ENCODE assay signal across 8 cellular contexts in genomic region chr9:115015018-115015635, GRCh38.
DNase-seq lines count a peak whose midpoint lies in the region; ATAC-seq, FAIRE-seq and TF ChIP-seq lines count a peak whose summit lies in the region.

No MANE protein-coding gene starts in this region.

- peak; percentile 78 for TF ChIP-seq CTCF in astrocyte of the spinal cord (IDR thresholded peaks at IDR 0.05; ENCODE audit: low read depth, low read length)

- FAIRE-seq in GM12892 (lab: Jason Lieb, UNC) = no peak

- no peak for TF ChIP-seq POLR2A in GM12892 (IDR thresholded peaks at IDR 0.05; ENCODE audit: low read depth, low read length)

- no peak overlapping the region for H3K4me3 ChIP-seq in astrocyte of the spinal cord (ENCODE audit: low read depth, low read length)

- in situ Hi-C loops in astrocyte of the spinal cord (cut with HindIII; ENCODE audit: low sequenced_read_pairs) = loop anchor here (25.0 kb wide), 1 partner anchor 103 kb away; no protein-coding TSS in a partner anchor

- ATAC-seq in left lobe of liver = peak; percentile 81
- ATAC-seq in HG02610 (IDR thresholded peaks at IDR 0.05; ENCODE audit: unreplicated experiment) = no peak

- peak; percentile 58 for DNase-seq in ELF-1 (ENCODE audit: low read depth, low spot score)
- peak; percentile 50 for DNase-seq in LoVo (ENCODE audit: low spot score)
- DNase-seq in astrocyte of the spinal cord (ENCODE audit: low read depth, low spot score) = peak; percentile 54
- no peak for DNase-seq in left lobe of liver (ENCODE audit: low spot score)
- DNase-seq in NCI-H2227 treated with DMSO at 0.1 percent for 48 hours (lab: John Stamatoyannopoulos, UW) = no peak
- DNase-seq in GM12892 (ENCODE audit: insufficient read length) = no peak
- DNase-seq in MV-4-11 (lab: John Stamatoyannopoulos, UW) = no peak

Comparison
In these comparisons a context has a peak if more than half of its experiments do, and no peak if none do; other contexts are left out.
1. DNase-seq: peak in ELF-1 (single experiment), LoVo (single experiment) and astrocyte of the spinal cord (single experiment); none in left lobe of liver (single experiment), NCI-H2227 treated with DMSO at 0.1 percent for 48 hours (single experiment), GM12892 (single experiment) and MV-4-11 (single experiment).